23 cellular contexts compared by ENCODE assay signal in genomic region chr6:56905378-56905777, GRCh38. TPM values are rescaled to one million over a fixed set of nuclear protein-coding genes. Genes with fewer than 3 reads are reported as not detected.
"Had no signal": no experiment of that assay in that cellular context is flagged by ENCODE, and none has a peak within 500 bp of the region (broad histone marks: within the 10 kb centered on the region; RNA-seq: fewer than 3 reads in every experiment).

No MANE protein-coding gene starts in this region.

- H3K9me3 ChIP-seq: neutrophil, pancreas, prostate gland, right atrium auricular region, right lobe of liver, sigmoid colon, stomach, thoracic aorta, thyroid gland, tibial nerve, upper lobe of left lung, vagina had no signal

- H3K4me3 Mint-ChIP-seq: natural killer cell; nephron; neural crest cell; stimulated activated effector memory CD8-positive, alpha-beta T cell treated with anti-CD3 and anti-CD28 coated beads, Interleukin-12 subunit alpha, Interleukin-12 subunit beta, amount 100 ng/mL, for 72 hours; stimulated activated naive B cell treated with anti-CD40 and anti-IgM and Interleukin-4, amounts not matched to agents 10 μg/mL and 1 μg/mL and 100 μg/mL, for 72 hours; stimulated activated naive CD8-positive, alpha-beta T cell treated with anti-CD3 and anti-CD28 coated beads, Interleukin-15, Interleukin-2, amounts not matched to agents 100 ng/mL and 50 ng/mL, for 24 hours had no signal

- H3K36me3 ChIP-seq: neutrophil, pancreas, prostate gland, right atrium auricular region, right lobe of liver, sigmoid colon, stomach, thoracic aorta, thyroid gland, tibial nerve, upper lobe of left lung, vagina had no signal

- H3K4me1 ChIP-seq: pancreas, prostate gland, right lobe of liver, upper lobe of left lung, vagina had no signal

- H3K36me3 Mint-ChIP-seq: natural killer cell; stimulated activated effector memory CD8-positive, alpha-beta T cell treated with anti-CD3 and anti-CD28 coated beads, Interleukin-12 subunit alpha, Interleukin-12 subunit beta, amount 100 ng/mL, for 72 hours; stimulated activated naive B cell treated with anti-CD40 and anti-IgM and Interleukin-4, amounts not matched to agents 10 μg/mL and 1 μg/mL and 100 μg/mL, for 72 hours had no signal

- H3K9me3 Mint-ChIP-seq: natural killer cell; nephron; neural crest cell; stimulated activated effector memory CD8-positive, alpha-beta T cell treated with anti-CD3 and anti-CD28 coated beads, Interleukin-12 subunit alpha, Interleukin-12 subunit beta, amount 100 ng/mL, for 72 hours; stimulated activated naive B cell treated with anti-CD40 and anti-IgM and Interleukin-4, amounts not matched to agents 10 μg/mL and 1 μg/mL and 100 μg/mL, for 72 hours; stimulated activated naive CD8-positive, alpha-beta T cell treated with anti-CD3 and anti-CD28 coated beads, Interleukin-15, Interleukin-2, amounts not matched to agents 100 ng/mL and 50 ng/mL, for 24 hours had no signal

- H3K27ac ChIP-seq: neutrophil, pancreas, prostate gland, right atrium auricular region, right lobe of liver, sigmoid colon, stomach, thoracic aorta, thyroid gland, tibial nerve, upper lobe of left lung, vagina had no signal

- H3K4me3 ChIP-seq: pancreas, prostate gland, right atrium auricular region, right lobe of liver, stomach, thyroid gland, tibial nerve, upper lobe of left lung, vagina had no signal

- H3K4me1 Mint-ChIP-seq: natural killer cell; stimulated activated effector memory CD8-positive, alpha-beta T cell treated with anti-CD3 and anti-CD28 coated beads, Interleukin-12 subunit alpha, Interleukin-12 subunit beta, amount 100 ng/mL, for 72 hours; stimulated activated naive B cell treated with anti-CD40 and anti-IgM and Interleukin-4, amounts not matched to agents 10 μg/mL and 1 μg/mL and 100 μg/mL, for 72 hours had no signal

- H3K27me3 ChIP-seq: neutrophil, pancreas, right atrium auricular region, right lobe of liver, sigmoid colon, stomach, thyroid gland, tibial nerve, upper lobe of left lung, vagina had no signal

- DNase-seq: natural killer cell; retina; sigmoid colon; small intestine; stimulated activated CD4-positive, alpha-beta T cell treated with anti-CD3 and anti-CD28 coated beads, Interleukin-4, amount 100 ng/mL, for 24 hours; stimulated activated naive B cell treated with anti-CD40 and anti-IgM and Interleukin-4, amounts not matched to agents 10 μg/mL and 1 μg/mL and 100 μg/mL, for 72 hours; stimulated activated naive CD4-positive, alpha-beta T cell treated with Interleukin-2 at 50 U/mL for 16 hours; stomach had no signal

- H3K27ac Mint-ChIP-seq: natural killer cell; nephron; stimulated activated effector memory CD8-positive, alpha-beta T cell treated with anti-CD3 and anti-CD28 coated beads, Interleukin-12 subunit alpha, Interleukin-12 subunit beta, amount 100 ng/mL, for 72 hours; stimulated activated naive B cell treated with anti-CD40 and anti-IgM and Interleukin-4, amounts not matched to agents 10 μg/mL and 1 μg/mL and 100 μg/mL, for 72 hours; stimulated activated naive CD8-positive, alpha-beta T cell treated with anti-CD3 and anti-CD28 coated beads, Interleukin-15, Interleukin-2, amounts not matched to agents 100 ng/mL and 50 ng/mL, for 24 hours had no signal

RNA-seq across cellular contexts. Expression of gene BEND6, which starts 49.5 kb away (rescaled TPM):
- total RNA-seq: natural killer cell, right lobe of liver, skeletal muscle tissue had no signal
